6 cellular contexts compared by ENCODE assay signal in genomic region chr12:6340745-6341438, GRCh38. TPM values are rescaled to one million over a fixed set of nuclear protein-coding genes. Genes with fewer than 3 reads are reported as not detected.
A peak's percentile ranks its signal among the peaks of the same experiment; 100 is the strongest.
DNase-seq lines count a peak whose midpoint lies in the region; ATAC-seq and TF ChIP-seq lines count a peak whose summit lies in the region.

No MANE protein-coding gene starts in this region.

- peak overlapping the region; percentile 54 for H2BK120ac ChIP-seq in mesenchymal stem cell (ENCODE audit: low read depth, low read length)

- no peak overlapping the region for H2AFZ ChIP-seq in mesenchymal stem cell (ENCODE audit: low read depth, low read length)

- peaks cover 63% of the 10 kb centered on the region for H3K4me1 ChIP-seq in CD8-positive, alpha-beta T cell (ENCODE audit: insufficient read depth, low read length)
- H3K4me1 ChIP-seq in mesenchymal stem cell (ENCODE audit: control insufficient read depth, insufficient read depth, low read depth, low read length), result peaks cover 35% of the 10 kb centered on the region

- no peak overlapping the region for H3K27ac Mint-ChIP-seq in CD8-positive, alpha-beta T cell
- peak overlapping the region; percentile 55 for H3K27ac Mint-ChIP-seq in WTC11

- under 1% methylated on average over 14 of the region's 15 CpGs for whole genome bisulfite sequencing in mesenchymal stem cell

- H3K27me3 ChIP-seq in CD8-positive, alpha-beta T cell (ENCODE audit: insufficient read depth, low read length), result no peaks in the 10 kb centered on the region
- no peaks in the 10 kb centered on the region for H3K27me3 ChIP-seq in mesenchymal stem cell (ENCODE audit: control insufficient read depth in 1 of 2, insufficient read depth in 1 of 2, low read length in 2 of 2)

- peaks cover 41% of the 10 kb centered on the region for H3K4me1 Mint-ChIP-seq in CD8-positive, alpha-beta T cell (ENCODE audit: low read depth)
- peaks cover 28% of the 10 kb centered on the region for H3K4me1 Mint-ChIP-seq in WTC11

- no peaks in the 10 kb centered on the region for H3K36me3 ChIP-seq in CD8-positive, alpha-beta T cell (ENCODE audit: insufficient read depth, low read length)
- H3K36me3 ChIP-seq in mesenchymal stem cell (ENCODE audit: control insufficient read depth in 1 of 2, insufficient read depth in 2 of 2, low read depth in 1 of 2, low read length in 2 of 2), result peaks cover 4 to 7% of the 10 kb centered on the region in 2 experiments

- H3K4me3 Mint-ChIP-seq in CD8-positive, alpha-beta T cell, result no peak overlapping the region
- H3K4me3 Mint-ChIP-seq in WTC11, result no peak overlapping the region

- H4K91ac ChIP-seq in mesenchymal stem cell (ENCODE audit: low read length), result peak overlapping the region; percentile 86

- H3K4me3 ChIP-seq in CD8-positive, alpha-beta T cell (ENCODE audit: low read depth, low read length), result peak overlapping the region; percentile 77
- H3K4me3 ChIP-seq in mesenchymal stem cell (ENCODE audit: insufficient read depth in 1 of 2, low read depth in 1 of 2, low read length in 2 of 2), result peak overlapping the region; percentile 70 to 96

- H3K9me3 ChIP-seq in CD8-positive, alpha-beta T cell (ENCODE audit: low read length), result no peaks in the 10 kb centered on the region
- H3K9me3 ChIP-seq in mesenchymal stem cell (ENCODE audit: control insufficient read depth, low read length), result no peaks in the 10 kb centered on the region

- peak overlapping the region; percentile 79 for H4K8ac ChIP-seq in mesenchymal stem cell (ENCODE audit: low read length)

- H3K4ac ChIP-seq in mesenchymal stem cell (ENCODE audit: low read depth in 1 of 2, low read length in 2 of 2), result peak overlapping the region; percentile 82 to 96

- no peak for ATAC-seq in CD8-positive, alpha-beta T cell
- ATAC-seq in WTC11, result no peak

- H2BK15ac ChIP-seq in mesenchymal stem cell (ENCODE audit: low read depth, poor library complexity, severe bottlenecking), result peak overlapping the region; percentile 61

- peak overlapping the region; percentile 14 to 84 for H2BK12ac ChIP-seq in mesenchymal stem cell (ENCODE audit: low read length in 2 of 2)

- H3K9ac ChIP-seq in mesenchymal stem cell (ENCODE audit: low read length), result peak overlapping the region; percentile 98

- peaks cover 4% of the 10 kb centered on the region for H3K79me1 ChIP-seq in mesenchymal stem cell (replicated peaks; ENCODE audit: low read length, poor library complexity, severe bottlenecking)

- CTCF ChIA-PET in CD8-positive, alpha-beta T cell (lab: Charles Lee), result interaction anchor here (0.5 to 2.1 kb wide), 7 partner anchors 18 to 604 kb away, joined by 3 to 6 read pairs (median 3); no protein-coding TSS in a partner anchor
- CTCF ChIA-PET in WTC11 (lab: Charles Lee), result interaction anchor here (1.3 to 3.4 kb wide), 5 partner anchors 15 to 125 kb away, joined by 4 to 17 read pairs (median 12); no protein-coding TSS in a partner anchor

- H3K23ac ChIP-seq in mesenchymal stem cell (ENCODE audit: low read length in 2 of 2), result peak overlapping the region in 1 of 2 experiments; percentile 96

- intact Hi-C loops in CD8-positive, alpha-beta T cell (cut with DNase I, micrococcal nuclease), result no loop called here

- in situ Hi-C loops in GM13977 (cut with MboI; ENCODE audit: low pct_unique_long_range_greater_than_20kb, low sequenced_read_pairs, unreplicated experiment), result no loop called here

- POLR2A ChIA-PET in CD8-positive, alpha-beta T cell (lab: Charles Lee), result interaction anchor here (0.6 to 2.6 kb wide), 6 partner anchors 14 to 130 kb away, joined by 3 to 15 read pairs (median 4); partner anchors contain the start of gene VAMP1
- POLR2A ChIA-PET in WTC11 (lab: Charles Lee), result interaction anchor here (1.0 to 1.5 kb wide), 3 partner anchors 15 to 193 kb away, joined by 3 to 8 read pairs (median 4); partner anchors contain the start of gene GAPDH

- peak overlapping the region; percentile 71 for H3K27ac ChIP-seq in CD8-positive, alpha-beta T cell (ENCODE audit: low read depth, low read length)
- peak overlapping the region; percentile 99 for H3K27ac ChIP-seq in mesenchymal stem cell (ENCODE audit: low read length, poor library complexity, severe bottlenecking)

- TF ChIP-seq CTCF in CD8-positive, alpha-beta T cell (IDR thresholded peaks at IDR 0.05), result no peak
- TF ChIP-seq CTCF in WTC11 (IDR thresholded peaks at IDR 0.05), result no peak
- TF ChIP-seq CTCF in GM13977 (IDR thresholded peaks at IDR 0.05; ENCODE audit: extremely low read depth, insufficient read depth, missing control alignments), result no peak

- H3K14ac ChIP-seq in mesenchymal stem cell (ENCODE audit: low read length in 2 of 2), result peak overlapping the region; percentile 21 to 97

- no peak for DNase-seq in CD8-positive, alpha-beta T cell
- DNase-seq in WTC11 (ENCODE audit: low spot score) (no peak), mesenchymal stem cell (peak; percentile 4), NCI-H146 treated with DMSO at 0.1 percent for 48 hours (lab: John Stamatoyannopoulos, UW; ENCODE audit: unreplicated experiment) (no peak), GM13977 (ENCODE audit: low spot score) (no peak)
- no peak for DNase-seq in stimulated activated CD4-positive, alpha-beta T cell treated with anti-CD3 and anti-CD28 coated beads, Interleukin-1b, Interleukin-23, amount 100 ng/mL, for 48 hours

- H2BK5ac ChIP-seq in mesenchymal stem cell (ENCODE audit: low read depth, low read length, poor library complexity, severe bottlenecking), result peak overlapping the region; percentile 67

- no peaks in the 10 kb centered on the region for H3K9me3 Mint-ChIP-seq in CD8-positive, alpha-beta T cell
- H3K9me3 Mint-ChIP-seq in WTC11, result no peaks in the 10 kb centered on the region

- H3K36me3 Mint-ChIP-seq in CD8-positive, alpha-beta T cell, result peaks cover 6% of the 10 kb centered on the region
- H3K36me3 Mint-ChIP-seq in WTC11, result no peaks in the 10 kb centered on the region

- no peaks in the 10 kb centered on the region for H3K27me3 Mint-ChIP-seq in CD8-positive, alpha-beta T cell (ENCODE audit: low read depth)
- no peaks in the 10 kb centered on the region for H3K27me3 Mint-ChIP-seq in WTC11 (ENCODE audit: low read depth)

- H3K4me2 ChIP-seq in mesenchymal stem cell (ENCODE audit: low read length, poor library complexity, severe bottlenecking), result peak overlapping the region; percentile 76

- H3K18ac ChIP-seq in mesenchymal stem cell (ENCODE audit: low read depth in 1 of 2, low read length in 2 of 2), result peak overlapping the region; percentile 92 to 98

- peak overlapping the region; percentile 49 for H2AK5ac ChIP-seq in mesenchymal stem cell (ENCODE audit: low read length, severe bottlenecking)

TF ChIP-seq in WTC11, 78 proteins besides CTCF, POLR2A, EP300 and RAD21:
- TF ChIP-seq NFE2L1 (CRISPR knock-in tag; IDR thresholded peaks at IDR 0.05) (0 out of 2 replicates have a peak, but pooled peaks have one; percentile 44), CBFB (CRISPR knock-in tag; IDR thresholded peaks at IDR 0.05; ENCODE audit: low read depth) (no peak), ZNF121 (CRISPR knock-in tag; IDR thresholded peaks at IDR 0.05) (peak; percentile 77)

RNA-seq across cellular contexts. Expression of gene TNFRSF1A, which starts 1.0 kb away (rescaled TPM):
- 10 to 100 TPM; 16.7 to 18.8 TPM for total RNA-seq in CD8-positive, alpha-beta T cell
- 32.3 to 44.1 TPM (median 32.4 TPM) in 3 replicates for total RNA-seq in WTC11 (2021)
- 307 TPM for polyA plus RNA-seq in mesenchymal stem cell (2013, experiment 1 of 2)
- 298 TPM for polyA plus RNA-seq in mesenchymal stem cell (2013, experiment 2 of 2)

RNA-seq across cellular contexts. Expression of gene PLEKHG6, which starts 30.4 kb away (rescaled TPM):
- not detected for total RNA-seq in CD8-positive, alpha-beta T cell
- total RNA-seq in WTC11 (2021), result 36.8 to 46.4 TPM (median 38.4 TPM) in 3 replicates
- 0.15 TPM for polyA plus RNA-seq in mesenchymal stem cell (2013, experiment 1 of 2)
- polyA plus RNA-seq in mesenchymal stem cell (2013, experiment 2 of 2), result 0.23 TPM

RNA-seq across cellular contexts. Expression of gene SCNN1A, which starts 34.5 kb away (rescaled TPM):
- 1 to 10 TPM in 1 of 2 experiments, under 1 TPM in 1; 0.50 to 1.1 TPM for total RNA-seq in CD8-positive, alpha-beta T cell
- 97.6 to 108 TPM (median 100 TPM) in 3 replicates for total RNA-seq in WTC11 (2021)
- polyA plus RNA-seq in mesenchymal stem cell (2013, experiment 1 of 2), result 1.7 TPM
- 1.3 TPM for polyA plus RNA-seq in mesenchymal stem cell (2013, experiment 2 of 2)

RNA-seq across cellular contexts. Expression of gene LTBR, which starts 43.1 kb away (rescaled TPM):
- total RNA-seq in CD8-positive, alpha-beta T cell, result under 1 TPM in 1 of 2 experiments, not detected in 1; 0.44 TPM
- total RNA-seq in WTC11 (2021), result 4.0 to 6.1 TPM (median 4.5 TPM) in 3 replicates
- polyA plus RNA-seq in mesenchymal stem cell (2013, experiment 1 of 2), result 262 TPM
- 265 TPM for polyA plus RNA-seq in mesenchymal stem cell (2013, experiment 2 of 2)

Comparison
In these comparisons a context has a peak if more than half of its experiments do, and no peak if none do; other contexts are left out.
1. RNA of gene PLEKHG6, which starts 30.4 kb away (total RNA-seq): 36.8 to 46.4 TPM in WTC11; not detected in CD8-positive, alpha-beta T cell; every median in the first group is over 10 times any median in the second.
2. RNA of gene SCNN1A, which starts 34.5 kb away (total RNA-seq): 97.6 to 108 TPM in WTC11; 0.50 to 1.1 TPM in CD8-positive, alpha-beta T cell; every median in the first group is over 10 times any median in the second.